Comparison of ENCODE assay signal across 15 cellular contexts in genomic region chrX:48997865-48998264, GRCh38. TPM values are rescaled to one million over a fixed set of nuclear protein-coding genes. Genes with fewer than 3 reads are reported as not detected.
DNase-seq lines count a peak whose midpoint lies in the region; ATAC-seq and TF ChIP-seq lines count a peak whose summit lies in the region.
"Had no signal": no experiment of that assay in that cellular context is flagged by ENCODE, and none has a peak within 500 bp of the region (broad histone marks: within the 10 kb centered on the region; RNA-seq: fewer than 3 reads in every experiment).

No MANE protein-coding gene starts in this region.

- DNase-seq in activated naive CD8-positive, alpha-beta T cell treated with anti-CD3 and anti-CD28 coated beads for 36 hours, result no peak
- no peak for DNase-seq in activated naive CD8-positive, alpha-beta T cell treated with anti-CD3 and anti-CD28 coated beads, Interleukin-2, amount 50 U/mL, for 24 hours
- DNase-seq in WERI-Rb-1 (no peak), endothelial cell (ENCODE audit: low spot score) (no peak), MG63 (no peak), dedifferentiated amniotic fluid mesenchymal stem cell (ENCODE audit: extremely low spot score) (no peak)
- DNase-seq in stimulated activated naive B cell treated with anti-CD40 and anti-IgM and Interleukin-4, amounts not matched to agents 10 μg/mL and 1 μg/mL and 100 μg/mL, for 72 hours, result no peak
- DNase-seq: ACHN, C1 segment of cervical spinal cord, DMS79, NCI-H1417, NCI-H187, NCI-H2107, NCI-H524, SHP77 treated with DMSO at 0.1 percent for 48 hours had no signal

- no peaks in the 10 kb centered on the region for H3K9me3 ChIP-seq in WERI-Rb-1 (ENCODE audit: severe bottlenecking)
- no peaks in the 10 kb centered on the region for H3K9me3 ChIP-seq in MG63

- H3K27me3 Mint-ChIP-seq in activated naive CD8-positive, alpha-beta T cell treated with anti-CD3 and anti-CD28 coated beads for 36 hours, result no peaks in the 10 kb centered on the region
- no peaks in the 10 kb centered on the region for H3K27me3 Mint-ChIP-seq in activated naive CD8-positive, alpha-beta T cell treated with anti-CD3 and anti-CD28 coated beads, Interleukin-2, amount 50 U/mL, for 24 hours
- H3K27me3 Mint-ChIP-seq in endothelial cell (ENCODE audit: unreplicated experiment), result peaks cover 8% of the 10 kb centered on the region
- peaks cover 0 to 5% of the 10 kb centered on the region in 2 donors for H3K27me3 Mint-ChIP-seq in stimulated activated naive B cell treated with anti-CD40 and anti-IgM and Interleukin-4, amounts not matched to agents 10 μg/mL and 1 μg/mL and 100 μg/mL, for 72 hours

- peaks cover 40% of the 10 kb centered on the region for H3K36me3 Mint-ChIP-seq in activated naive CD8-positive, alpha-beta T cell treated with anti-CD3 and anti-CD28 coated beads for 36 hours
- H3K36me3 Mint-ChIP-seq in activated naive CD8-positive, alpha-beta T cell treated with anti-CD3 and anti-CD28 coated beads, Interleukin-2, amount 50 U/mL, for 24 hours (ENCODE audit: low read depth), result peaks cover 31% of the 10 kb centered on the region
- peaks cover 20% of the 10 kb centered on the region for H3K36me3 Mint-ChIP-seq in endothelial cell (ENCODE audit: low read depth, unreplicated experiment)
- peaks cover 27 to 45% of the 10 kb centered on the region in 2 donors for H3K36me3 Mint-ChIP-seq in stimulated activated naive B cell treated with anti-CD40 and anti-IgM and Interleukin-4, amounts not matched to agents 10 μg/mL and 1 μg/mL and 100 μg/mL, for 72 hours

- H3K36me3 ChIP-seq in WERI-Rb-1 (peaks cover 22% of the 10 kb centered on the region), MG63 (no peaks in the 10 kb centered on the region)

- no peak overlapping the region for H3K4me3 ChIP-seq in WERI-Rb-1 (ENCODE audit: low read depth, low read length)
- no peak overlapping the region for H3K4me3 ChIP-seq in MG63

- peak overlapping the region; percentile 63 for H3K27ac ChIP-seq in WERI-Rb-1

- peak overlapping the region; percentile 14 for H3K27ac Mint-ChIP-seq in activated naive CD8-positive, alpha-beta T cell treated with anti-CD3 and anti-CD28 coated beads for 36 hours
- H3K27ac Mint-ChIP-seq in activated naive CD8-positive, alpha-beta T cell treated with anti-CD3 and anti-CD28 coated beads, Interleukin-2, amount 50 U/mL, for 24 hours, result no peak overlapping the region
- peak overlapping the region; percentile 20 for H3K27ac Mint-ChIP-seq in endothelial cell (ENCODE audit: unreplicated experiment)
- H3K27ac Mint-ChIP-seq in stimulated activated naive B cell treated with anti-CD40 and anti-IgM and Interleukin-4, amounts not matched to agents 10 μg/mL and 1 μg/mL and 100 μg/mL, for 72 hours, result no peak overlapping the region

- H3K4me1 Mint-ChIP-seq in activated naive CD8-positive, alpha-beta T cell treated with anti-CD3 and anti-CD28 coated beads for 36 hours, result peaks cover 28% of the 10 kb centered on the region
- H3K4me1 Mint-ChIP-seq in activated naive CD8-positive, alpha-beta T cell treated with anti-CD3 and anti-CD28 coated beads, Interleukin-2, amount 50 U/mL, for 24 hours, result peaks cover 43% of the 10 kb centered on the region
- H3K4me1 Mint-ChIP-seq in endothelial cell (ENCODE audit: unreplicated experiment), result peaks cover 27% of the 10 kb centered on the region
- H3K4me1 Mint-ChIP-seq in stimulated activated naive B cell treated with anti-CD40 and anti-IgM and Interleukin-4, amounts not matched to agents 10 μg/mL and 1 μg/mL and 100 μg/mL, for 72 hours, result peaks cover 14 to 38% of the 10 kb centered on the region in 2 donors

- no peaks in the 10 kb centered on the region for H3K27me3 ChIP-seq in WERI-Rb-1 (ENCODE audit: insufficient read depth, low read depth, severe bottlenecking)
- no peaks in the 10 kb centered on the region for H3K27me3 ChIP-seq in MG63

- H3K9me3 Mint-ChIP-seq in activated naive CD8-positive, alpha-beta T cell treated with anti-CD3 and anti-CD28 coated beads for 36 hours, result no peaks in the 10 kb centered on the region
- no peaks in the 10 kb centered on the region for H3K9me3 Mint-ChIP-seq in activated naive CD8-positive, alpha-beta T cell treated with anti-CD3 and anti-CD28 coated beads, Interleukin-2, amount 50 U/mL, for 24 hours
- no peaks in the 10 kb centered on the region for H3K9me3 Mint-ChIP-seq in endothelial cell (ENCODE audit: unreplicated experiment)
- peaks cover 0 to 6% of the 10 kb centered on the region in 2 donors for H3K9me3 Mint-ChIP-seq in stimulated activated naive B cell treated with anti-CD40 and anti-IgM and Interleukin-4, amounts not matched to agents 10 μg/mL and 1 μg/mL and 100 μg/mL, for 72 hours

- H3K4me3 Mint-ChIP-seq in activated naive CD8-positive, alpha-beta T cell treated with anti-CD3 and anti-CD28 coated beads for 36 hours, result peak overlapping the region; percentile 14
- H3K4me3 Mint-ChIP-seq in activated naive CD8-positive, alpha-beta T cell treated with anti-CD3 and anti-CD28 coated beads, Interleukin-2, amount 50 U/mL, for 24 hours, result no peak overlapping the region
- peak overlapping the region; percentile 19 for H3K4me3 Mint-ChIP-seq in endothelial cell (ENCODE audit: unreplicated experiment)
- H3K4me3 Mint-ChIP-seq in stimulated activated naive B cell treated with anti-CD40 and anti-IgM and Interleukin-4, amounts not matched to agents 10 μg/mL and 1 μg/mL and 100 μg/mL, for 72 hours, result no peak overlapping the region

- TF ChIP-seq CTCF in WERI-Rb-1 (IDR thresholded peaks at IDR 0.05; ENCODE audit: low read depth, low read length) (no peak), endothelial cell (IDR thresholded peaks at IDR 0.05; ENCODE audit: unreplicated experiment) (no peak)

- no peak for ATAC-seq in activated naive CD8-positive, alpha-beta T cell treated with anti-CD3 and anti-CD28 coated beads, Interleukin-2, amount 50 U/mL, for 24 hours
- ATAC-seq in stimulated activated naive B cell treated with anti-CD40 and anti-IgM and Interleukin-4, amounts not matched to agents 10 μg/mL and 1 μg/mL and 100 μg/mL, for 72 hours (replicated peaks), result no peak

RNA-seq across cellular contexts. Expression of gene GRIPAP1, which starts 4.2 kb away (rescaled TPM):
- 10 to 100 TPM; 53.7 to 54.3 TPM for total RNA-seq in activated naive CD8-positive, alpha-beta T cell treated with anti-CD3 and anti-CD28 coated beads for 36 hours
- total RNA-seq in endothelial cell (ENCODE audit: unreplicated experiment), result 63.6 TPM
- total RNA-seq in MG63 (2014; rRNA removed; shearing (Covaris generic); ENCODE audit: low replicate concordance), result 15.7 and 20.3 TPM in 2 replicates

RNA-seq across cellular contexts. Expression of gene KCND1, which starts 26.2 kb away (rescaled TPM):
- 1 to 10 TPM; 1.2 to 1.3 TPM for total RNA-seq in activated naive CD8-positive, alpha-beta T cell treated with anti-CD3 and anti-CD28 coated beads for 36 hours
- total RNA-seq in endothelial cell (ENCODE audit: unreplicated experiment), result 6.0 TPM
- total RNA-seq in MG63 (2014; rRNA removed; shearing (Covaris generic); ENCODE audit: low replicate concordance), result 0.23 TPM in 1 of 2 replicates, not detected in the other

RNA-seq across cellular contexts. Expression of gene OTUD5, which starts 40.5 kb away (rescaled TPM):
- 10 to 100 TPM; 57.3 to 59.5 TPM for total RNA-seq in activated naive CD8-positive, alpha-beta T cell treated with anti-CD3 and anti-CD28 coated beads for 36 hours
- total RNA-seq in endothelial cell (ENCODE audit: unreplicated experiment), result 48.8 TPM
- 21.9 and 27.4 TPM in 2 replicates for total RNA-seq in MG63 (2014; rRNA removed; shearing (Covaris generic); ENCODE audit: low replicate concordance)

RNA-seq across cellular contexts. Expression of gene TFE3, which starts 45.3 kb away (rescaled TPM):
- 10 to 100 TPM; 21.0 to 23.3 TPM for total RNA-seq in activated naive CD8-positive, alpha-beta T cell treated with anti-CD3 and anti-CD28 coated beads for 36 hours
- 31.0 TPM for total RNA-seq in endothelial cell (ENCODE audit: unreplicated experiment)
- total RNA-seq in MG63 (2014; rRNA removed; shearing (Covaris generic); ENCODE audit: low replicate concordance), result 41.4 and 49.3 TPM in 2 replicates

Comparison
In these comparisons a context has a peak if more than half of its experiments do, and no peak if none do; other contexts are left out.
1. H3K27ac Mint-ChIP-seq: peak in activated naive CD8-positive, alpha-beta T cell treated with anti-CD3 and anti-CD28 coated beads for 36 hours (single experiment) and endothelial cell (single experiment); none in activated naive CD8-positive, alpha-beta T cell treated with anti-CD3 and anti-CD28 coated beads, Interleukin-2, amount 50 U/mL, for 24 hours (single experiment) and stimulated activated naive B cell treated with anti-CD40 and anti-IgM and Interleukin-4, amounts not matched to agents 10 μg/mL and 1 μg/mL and 100 μg/mL, for 72 hours (single experiment).
2. H3K4me3 Mint-ChIP-seq: peak in activated naive CD8-positive, alpha-beta T cell treated with anti-CD3 and anti-CD28 coated beads for 36 hours (single experiment) and endothelial cell (single experiment); none in activated naive CD8-positive, alpha-beta T cell treated with anti-CD3 and anti-CD28 coated beads, Interleukin-2, amount 50 U/mL, for 24 hours (single experiment) and stimulated activated naive B cell treated with anti-CD40 and anti-IgM and Interleukin-4, amounts not matched to agents 10 μg/mL and 1 μg/mL and 100 μg/mL, for 72 hours (0 of 2).